Comparison of ENCODE assay signal across 17 cellular contexts in genomic region chr3:71028802-71029201, GRCh38.
DNase-seq lines count a peak whose midpoint lies in the region; ATAC-seq and TF ChIP-seq lines count a peak whose summit lies in the region.
"Had no signal": no experiment of that assay in that cellular context is flagged by ENCODE, and none has a peak within 500 bp of the region (broad histone marks: within the 10 kb centered on the region; RNA-seq: fewer than 3 reads in every experiment).

No MANE protein-coding gene starts in this region.

- H3K4me1 Mint-ChIP-seq in activated CD4-positive, alpha-beta memory T cell treated with anti-CD3 and anti-CD28 coated beads for 36 hours (ENCODE audit: low read depth): peaks cover 86% of the 10 kb centered on the region
- peaks cover 48% of the 10 kb centered on the region for H3K4me1 Mint-ChIP-seq in activated CD4-positive, alpha-beta memory T cell treated with anti-CD3 and anti-CD28 coated beads, Interleukin-2, amount 10 ng/mL, durations not matched to agents 7 days and 5 days
- peaks cover 53 to 96% (median 74%) of the 10 kb centered on the region in 4 donors for H3K4me1 Mint-ChIP-seq in CD4-positive, CD25-positive, alpha-beta regulatory T cell
- peaks cover 91% of the 10 kb centered on the region for H3K4me1 Mint-ChIP-seq in activated naive CD8-positive, alpha-beta T cell (ENCODE audit: low read depth)
- peaks cover 43 to 99% (median 96%) of the 10 kb centered on the region in 7 donors for H3K4me1 Mint-ChIP-seq in naive thymus-derived CD4-positive, alpha-beta T cell

- H3K36me3 ChIP-seq in CD4-positive, CD25-positive, alpha-beta regulatory T cell (ENCODE audit: control insufficient read depth, insufficient read depth, low read length): peaks cover 49% of the 10 kb centered on the region
- H3K36me3 ChIP-seq in naive thymus-derived CD4-positive, alpha-beta T cell (ENCODE audit: control insufficient read depth in 2 of 3, insufficient read depth in 3 of 3, low read length in 3 of 3): peaks cover 0 to 42% (median 12%) of the 10 kb centered on the region in 3 experiments
- H3K36me3 ChIP-seq in hepatocyte (replicated peaks; ENCODE audit: insufficient read depth, low read depth) (no peaks in the 10 kb centered on the region), HAP-1 (replicated peaks) (no peaks in the 10 kb centered on the region)
- H3K36me3 ChIP-seq: MG63 had no signal

- no peaks in the 10 kb centered on the region for H3K9me3 Mint-ChIP-seq in activated CD4-positive, alpha-beta memory T cell treated with anti-CD3 and anti-CD28 coated beads for 36 hours
- no peaks in the 10 kb centered on the region for H3K9me3 Mint-ChIP-seq in activated CD4-positive, alpha-beta memory T cell treated with anti-CD3 and anti-CD28 coated beads, Interleukin-2, amount 10 ng/mL, durations not matched to agents 7 days and 5 days
- H3K9me3 Mint-ChIP-seq in CD4-positive, CD25-positive, alpha-beta regulatory T cell: no peaks in the 10 kb centered on the region
- no peaks in the 10 kb centered on the region for H3K9me3 Mint-ChIP-seq in activated naive CD8-positive, alpha-beta T cell (ENCODE audit: low read depth)
- H3K9me3 Mint-ChIP-seq in naive thymus-derived CD4-positive, alpha-beta T cell: peaks cover 0 to 2% (median 0%) of the 10 kb centered on the region in 11 donors

- POLR2A ChIA-PET in activated CD4-positive, alpha-beta memory T cell treated with anti-CD3 and anti-CD28 coated beads for 36 hours (lab: Charles Lee): interaction anchor here (1.2 kb wide), 1 partner anchor 20 kb away, joined by 4 read pairs; no protein-coding TSS in a partner anchor
- POLR2A ChIA-PET in activated CD4-positive, alpha-beta memory T cell treated with anti-CD3 and anti-CD28 coated beads, Interleukin-2, amount 10 ng/mL, durations not matched to agents 7 days and 5 days (lab: Charles Lee): interaction anchor here (0.7 to 1.3 kb wide), 2 partner anchors 12 to 36 kb away, joined by 3 read pairs; no protein-coding TSS in a partner anchor
- POLR2A ChIA-PET in naive thymus-derived CD4-positive, alpha-beta T cell (lab: Charles Lee): no interaction called here

- H3K4me3 ChIP-seq in CD4-positive, CD25-positive, alpha-beta regulatory T cell (ENCODE audit: low read depth, low read length): no peak overlapping the region
- no peak overlapping the region for H3K4me3 ChIP-seq in naive thymus-derived CD4-positive, alpha-beta T cell (ENCODE audit: low read length)
- no peak overlapping the region for H3K4me3 ChIP-seq in hepatocyte
- no peak overlapping the region for H3K4me3 ChIP-seq in HAP-1
- H3K4me3 ChIP-seq: BLaER1, MG63 had no signal

- H3K9me3 ChIP-seq in CD4-positive, CD25-positive, alpha-beta regulatory T cell (ENCODE audit: control insufficient read depth in 2 of 2, low read length in 2 of 2): no peaks in the 10 kb centered on the region
- H3K9me3 ChIP-seq in naive thymus-derived CD4-positive, alpha-beta T cell (ENCODE audit: control insufficient read depth in 2 of 3, low read length in 3 of 3): no peaks in the 10 kb centered on the region
- no peaks in the 10 kb centered on the region for H3K9me3 ChIP-seq in hepatocyte (ENCODE audit: low read depth)
- no peaks in the 10 kb centered on the region for H3K9me3 ChIP-seq in HAP-1
- H3K9me3 ChIP-seq: Caco-2, MG63 had no signal

- in situ Hi-C loops in HAP-1 (cut with MboI; ENCODE audit: low sequenced_read_pairs): no loop called here

- no peak overlapping the region for H3K27ac ChIP-seq in CD4-positive, CD25-positive, alpha-beta regulatory T cell (ENCODE audit: insufficient read depth, low read length, poor library complexity, severe bottlenecking)
- no peak overlapping the region for H3K27ac ChIP-seq in naive thymus-derived CD4-positive, alpha-beta T cell (ENCODE audit: low read depth, low read length)
- no peak overlapping the region for H3K27ac ChIP-seq in hepatocyte
- H3K27ac ChIP-seq: BLaER1 had no signal

- no peak for ATAC-seq in CD4-positive, CD25-positive, alpha-beta regulatory T cell (ENCODE audit: low read depth in 2 of 2)
- ATAC-seq in naive thymus-derived CD4-positive, alpha-beta T cell: no peak

- H3K36me3 Mint-ChIP-seq in activated CD4-positive, alpha-beta memory T cell treated with anti-CD3 and anti-CD28 coated beads for 36 hours: peaks cover 56% of the 10 kb centered on the region
- H3K36me3 Mint-ChIP-seq in activated CD4-positive, alpha-beta memory T cell treated with anti-CD3 and anti-CD28 coated beads, Interleukin-2, amount 10 ng/mL, durations not matched to agents 7 days and 5 days (ENCODE audit: low read depth): peaks cover 38% of the 10 kb centered on the region
- peaks cover 65% of the 10 kb centered on the region for H3K36me3 Mint-ChIP-seq in CD4-positive, CD25-positive, alpha-beta regulatory T cell
- H3K36me3 Mint-ChIP-seq in activated naive CD8-positive, alpha-beta T cell: peaks cover 30% of the 10 kb centered on the region
- H3K36me3 Mint-ChIP-seq in naive thymus-derived CD4-positive, alpha-beta T cell: peaks cover 8 to 55% (median 24%) of the 10 kb centered on the region in 5 donors

- no peaks in the 10 kb centered on the region for H3K27me3 Mint-ChIP-seq in activated CD4-positive, alpha-beta memory T cell treated with anti-CD3 and anti-CD28 coated beads for 36 hours
- H3K27me3 Mint-ChIP-seq in activated CD4-positive, alpha-beta memory T cell treated with anti-CD3 and anti-CD28 coated beads, Interleukin-2, amount 10 ng/mL, durations not matched to agents 7 days and 5 days: no peaks in the 10 kb centered on the region
- H3K27me3 Mint-ChIP-seq in CD4-positive, CD25-positive, alpha-beta regulatory T cell: no peaks in the 10 kb centered on the region
- no peaks in the 10 kb centered on the region for H3K27me3 Mint-ChIP-seq in activated naive CD8-positive, alpha-beta T cell
- no peaks in the 10 kb centered on the region for H3K27me3 Mint-ChIP-seq in naive thymus-derived CD4-positive, alpha-beta T cell

- H3K27me3 ChIP-seq in CD4-positive, CD25-positive, alpha-beta regulatory T cell (ENCODE audit: control insufficient read depth, insufficient read depth, low read length): no peaks in the 10 kb centered on the region
- no peaks in the 10 kb centered on the region for H3K27me3 ChIP-seq in naive thymus-derived CD4-positive, alpha-beta T cell (ENCODE audit: control insufficient read depth in 2 of 2, insufficient read depth in 2 of 2, low read length in 2 of 2)
- H3K27me3 ChIP-seq in hepatocyte (no peaks in the 10 kb centered on the region), HAP-1 (ENCODE audit: low read depth) (no peaks in the 10 kb centered on the region)
- H3K27me3 ChIP-seq: BLaER1, MG63 had no signal

- H3K4me2 ChIP-seq in hepatocyte: no peak overlapping the region
- H3K4me2 ChIP-seq: BLaER1 had no signal

- no peak for TF ChIP-seq CTCF in hepatocyte (IDR thresholded peaks at IDR 0.05; ENCODE audit: poor library complexity)

- H2AFZ ChIP-seq in hepatocyte: no peak overlapping the region

- 98% methylated on average over 7 of the region's 7 CpGs for WGBS in hepatocyte (ENCODE audit: low lambda C conversion rate, missing lambda C conversion rate)

- H3K79me2 ChIP-seq in hepatocyte: peaks cover 88% of the 10 kb centered on the region

- no peaks in the 10 kb centered on the region for H3K9me2 ChIP-seq in hepatocyte (replicated peaks; ENCODE audit: insufficient read depth)

- H4K20me1 ChIP-seq in hepatocyte (ENCODE audit: insufficient read depth, poor library complexity, severe bottlenecking): peaks cover 7% of the 10 kb centered on the region

- H3K4me1 ChIP-seq in CD4-positive, CD25-positive, alpha-beta regulatory T cell (ENCODE audit: control insufficient read depth, insufficient read depth, low read length, poor library complexity, severe bottlenecking): peaks cover 44% of the 10 kb centered on the region
- peaks cover 3 to 49% of the 10 kb centered on the region in 2 donors for H3K4me1 ChIP-seq in naive thymus-derived CD4-positive, alpha-beta T cell (ENCODE audit: control insufficient read depth in 2 of 2, insufficient read depth in 2 of 2, low read length in 2 of 2)
- H3K4me1 ChIP-seq in hepatocyte (ENCODE audit: insufficient read depth): peaks cover 19% of the 10 kb centered on the region
- H3K4me1 ChIP-seq in HAP-1: peaks cover 27% of the 10 kb centered on the region

- CTCF ChIA-PET in activated CD4-positive, alpha-beta memory T cell treated with anti-CD3 and anti-CD28 coated beads for 36 hours (lab: Charles Lee): no interaction called here
- CTCF ChIA-PET in activated CD4-positive, alpha-beta memory T cell treated with anti-CD3 and anti-CD28 coated beads, Interleukin-2, amount 10 ng/mL, durations not matched to agents 7 days and 5 days (lab: Charles Lee): interaction anchor here (1.1 kb wide), 1 partner anchor 19 kb away, joined by 3 read pairs; no protein-coding TSS in a partner anchor
- CTCF ChIA-PET in naive thymus-derived CD4-positive, alpha-beta T cell (lab: Charles Lee): no interaction called here

- peak overlapping the region; percentile 42 for H3K27ac Mint-ChIP-seq in activated CD4-positive, alpha-beta memory T cell treated with anti-CD3 and anti-CD28 coated beads for 36 hours
- no peak overlapping the region for H3K27ac Mint-ChIP-seq in activated CD4-positive, alpha-beta memory T cell treated with anti-CD3 and anti-CD28 coated beads, Interleukin-2, amount 10 ng/mL, durations not matched to agents 7 days and 5 days
- peak overlapping the region in 2 of 3 donors; percentile 72 to 89 for H3K27ac Mint-ChIP-seq in CD4-positive, CD25-positive, alpha-beta regulatory T cell
- peak overlapping the region; percentile 70 for H3K27ac Mint-ChIP-seq in activated naive CD8-positive, alpha-beta T cell
- H3K27ac Mint-ChIP-seq in naive thymus-derived CD4-positive, alpha-beta T cell: peak overlapping the region in 7 of 9 donors; percentile 32 to 87 (median 58)

- no peak for DNase-seq in activated CD4-positive, alpha-beta memory T cell treated with anti-CD3 and anti-CD28 coated beads for 36 hours
- DNase-seq in activated CD4-positive, alpha-beta memory T cell treated with anti-CD3 and anti-CD28 coated beads, Interleukin-2, amount 10 ng/mL, durations not matched to agents 7 days and 5 days: no peak
- no peak for DNase-seq in CD4-positive, CD25-positive, alpha-beta regulatory T cell
- no peak for DNase-seq in naive thymus-derived CD4-positive, alpha-beta T cell
- DNase-seq in hepatocyte (ENCODE audit: low spot score): no peak
- no peak for DNase-seq in NCI-H345 (lab: John Stamatoyannopoulos, UW)
- no peak for DNase-seq in HAP-1 (ENCODE audit: low spot score in 2 of 2)
- DNase-seq: 8988T, Caco-2, H7, Karpas-422, MG63, NCI-H1092, NCI-H524, Right ventricle myocardium superior had no signal

- intact Hi-C loops in activated CD4-positive, alpha-beta memory T cell treated with anti-CD3 and anti-CD28 coated beads for 36 hours (cut with micrococcal nuclease): no loop called here
- intact Hi-C loops in naive thymus-derived CD4-positive, alpha-beta T cell (cut with micrococcal nuclease): loop anchor here in 1 of 2 donors (5.0 kb wide), 1 partner anchor 33 kb away; no protein-coding TSS in a partner anchor

- no peak overlapping the region for H3K4me3 Mint-ChIP-seq in activated CD4-positive, alpha-beta memory T cell treated with anti-CD3 and anti-CD28 coated beads for 36 hours
- H3K4me3 Mint-ChIP-seq in activated CD4-positive, alpha-beta memory T cell treated with anti-CD3 and anti-CD28 coated beads, Interleukin-2, amount 10 ng/mL, durations not matched to agents 7 days and 5 days: no peak overlapping the region
- peak overlapping the region in 1 of 4 donors; percentile 23 for H3K4me3 Mint-ChIP-seq in CD4-positive, CD25-positive, alpha-beta regulatory T cell
- H3K4me3 Mint-ChIP-seq in activated naive CD8-positive, alpha-beta T cell: no peak overlapping the region
- peak overlapping the region in 1 of 10 donors; percentile 45 for H3K4me3 Mint-ChIP-seq in naive thymus-derived CD4-positive, alpha-beta T cell
